ENCODE assay signal across 8 cellular contexts in the genomic region with DNA sequence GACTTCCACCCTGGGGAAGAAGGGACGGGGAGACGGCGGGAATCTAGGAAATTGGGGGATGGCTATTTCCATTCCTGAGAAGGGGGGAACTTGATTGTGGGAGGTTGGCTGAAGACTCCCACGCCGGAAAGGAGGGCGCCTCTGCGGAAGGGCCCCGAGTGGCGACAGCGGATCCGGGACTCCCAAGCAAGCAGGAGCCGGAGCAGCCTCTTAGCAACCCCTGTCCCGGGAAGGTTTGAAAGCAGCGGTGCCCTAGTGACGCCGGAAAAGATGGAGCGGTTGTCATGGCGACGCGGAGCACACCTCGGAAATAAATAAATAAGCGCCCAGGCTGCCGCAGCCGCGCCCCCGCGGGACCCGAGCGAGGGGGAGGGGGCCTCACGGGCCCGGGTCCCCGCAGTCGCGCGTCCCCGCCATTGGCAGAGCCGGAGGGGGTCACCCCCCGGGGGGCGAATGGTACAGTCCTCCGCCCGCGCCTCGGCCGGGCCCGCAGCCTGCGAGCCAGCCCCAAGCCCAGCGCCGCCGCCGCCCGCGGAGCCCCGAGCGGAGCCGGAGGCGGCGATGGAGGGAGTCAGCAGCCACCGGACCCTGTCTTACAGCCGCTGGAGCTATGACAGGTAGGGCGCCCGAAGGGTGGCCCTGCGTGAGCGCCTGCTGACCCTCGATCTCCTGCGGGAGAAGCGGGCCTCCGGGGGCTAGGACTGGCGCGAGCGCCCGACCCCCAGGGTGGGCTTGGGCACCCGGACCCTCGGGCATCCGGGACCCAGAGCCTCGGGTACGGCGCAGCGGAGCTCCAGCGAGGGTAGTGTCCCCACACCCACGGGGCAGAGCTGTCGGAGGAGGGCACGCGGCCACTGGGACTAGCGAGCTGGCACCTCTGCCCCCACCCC. TPM values are rescaled to one million over a fixed set of nuclear protein-coding genes. Genes with fewer than 3 reads are reported as not detected.
DNase-seq lines count a peak whose midpoint lies in the region; FAIRE-seq and TF ChIP-seq lines count a peak whose summit lies in the region.

No MANE protein-coding gene starts in this region.

- H3K4me3 ChIP-seq in DOHH2 (ENCODE audit: low read length) (peak overlapping the region; percentile 15; the same call in 1 of the 2 replicates), colonic mucosa (peak overlapping the region; percentile 45)

- H3F3A ChIP-seq in DOHH2 (ENCODE audit: control insufficient read depth, insufficient read depth) = no peaks in the 10 kb centered on the region

- H3K27ac ChIP-seq in DOHH2 (ENCODE audit: low read depth, low read length) (no peak overlapping the region), colonic mucosa (peak overlapping the region; percentile 47)

- H3K36me3 ChIP-seq in DOHH2 (ENCODE audit: control insufficient read depth, low read length) = no peaks in the 10 kb centered on the region
- no peaks in the 10 kb centered on the region for H3K36me3 ChIP-seq in colonic mucosa

- intact Hi-C loops in colonic mucosa (cut with DNase I) = no loop called here

- H3K4me1 ChIP-seq in DOHH2 (ENCODE audit: control insufficient read depth, low read length) (no peaks in the 10 kb centered on the region), colonic mucosa (no peaks in the 10 kb centered on the region)

- H3K27me3 ChIP-seq in DOHH2 (ENCODE audit: control insufficient read depth, low read length) (peaks cover 42% of the 10 kb centered on the region), colonic mucosa (peaks cover 29% of the 10 kb centered on the region)

- FAIRE-seq in GM19239 (lab: Jason Lieb, UNC) = no peak

- H4K20me1 ChIP-seq in DOHH2 (ENCODE audit: control insufficient read depth, insufficient read depth, low read depth, low read length) = no peaks in the 10 kb centered on the region

- DNase-seq in M059J (ENCODE audit: low read depth) (peak; percentile 88), colonic mucosa (peak; percentile 53), kidney tubule cell (ENCODE audit: low spot score) (peak; percentile 78), GM19239 (ENCODE audit: insufficient read length, low spot score) (no peak), NCI-H1048 (lab: John Stamatoyannopoulos, UW) (no peak)
- peak; percentile 30 to 34 for DNase-seq in activated CD4-positive, alpha-beta T cell treated with anti-CD3 and anti-CD28 coated beads, Interleukin-2, amount 50 U/mL, for 24 hours (ENCODE audit: low read depth in 1 of 2, low spot score in 1 of 2)
- DNase-seq in stimulated activated CD4-positive, alpha-beta T cell treated with anti-CD3 and anti-CD28 coated beads, Interleukin-15, amount 100 ng/mL, for 1 hour (ENCODE audit: low read depth in 1 of 2, low spot score in 1 of 2) = peak; percentile 29 to 43

- no peaks in the 10 kb centered on the region for H3K9me2 ChIP-seq in DOHH2 (replicated peaks; ENCODE audit: control insufficient read depth, low read length)

- no peak overlapping the region for H3K4me2 ChIP-seq in DOHH2 (ENCODE audit: low read length)

- H3K9me3 ChIP-seq in DOHH2 (ENCODE audit: control insufficient read depth, insufficient read depth, low read length) (no peaks in the 10 kb centered on the region), colonic mucosa (no peaks in the 10 kb centered on the region)

- TF ChIP-seq CTCF in DOHH2 (IDR thresholded peaks at IDR 0.05; ENCODE audit: low read depth, low read length, poor library complexity, severe bottlenecking) = no peak
- no peak for TF ChIP-seq CTCF in colonic mucosa (IDR thresholded peaks at IDR 0.05)

- H3K79me2 ChIP-seq in DOHH2 (ENCODE audit: control insufficient read depth, low read length) = no peaks in the 10 kb centered on the region

- peak overlapping the region in 1 of 2 donors; percentile 72 for H3K9ac ChIP-seq in colonic mucosa (ENCODE audit: low read depth in 2 of 2, low read length in 2 of 2)

RNA-seq across cellular contexts. Expression of a gene that starts 31.9 kb away (rescaled TPM):
- 288 and 321 TPM in 2 replicates for total RNA-seq in M059J (2014; rRNA removed; shearing (Covaris generic))
- total RNA-seq in colonic mucosa = 100 to 1,000 TPM; 229 to 242 TPM

RNA-seq across cellular contexts. Expression of a gene that starts 53.7 kb away (rescaled TPM):
- total RNA-seq in M059J (2014; rRNA removed; shearing (Covaris generic)) = 0.12 and 2.1 TPM in 2 replicates
- total RNA-seq in colonic mucosa = not detected

Comparison
In these comparisons a context has a peak if more than half of its experiments do, and no peak if none do; other contexts are left out.
1. DNase-seq: peak in M059J (single experiment), activated CD4-positive, alpha-beta T cell treated with anti-CD3 and anti-CD28 coated beads, Interleukin-2, amount 50 U/mL, for 24 hours (2 of 2), colonic mucosa (single experiment), kidney tubule cell (single experiment) and stimulated activated CD4-positive, alpha-beta T cell treated with anti-CD3 and anti-CD28 coated beads, Interleukin-15, amount 100 ng/mL, for 1 hour (2 of 2); none in GM19239 (single experiment) and NCI-H1048 (single experiment).